Comparison of ENCODE assay signal across 21 cellular contexts in the genomic region with DNA sequence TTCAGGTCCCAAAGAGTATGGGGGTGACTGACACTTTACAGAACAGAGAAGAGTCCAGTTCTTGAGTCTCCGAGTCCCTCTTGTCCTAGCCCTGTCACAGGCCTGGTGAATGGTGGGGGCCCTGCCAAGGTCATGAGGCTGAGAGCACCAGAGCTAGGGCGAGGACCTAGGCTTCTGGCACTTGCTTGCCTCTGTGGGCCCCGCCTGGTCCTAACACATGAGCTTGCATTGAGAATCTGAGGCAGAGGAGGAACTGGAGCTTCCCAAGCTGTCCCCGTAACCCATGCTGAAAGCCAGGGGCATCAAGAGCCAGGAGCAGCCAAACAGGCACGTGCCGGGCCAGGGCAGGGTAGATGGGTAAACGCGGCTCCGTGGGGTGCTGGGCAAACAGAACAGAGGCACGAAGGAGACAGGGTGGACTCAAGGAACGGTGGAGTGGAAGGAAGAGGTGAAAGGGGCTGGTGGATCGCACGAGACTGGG. TPM values are rescaled to one million over a fixed set of nuclear protein-coding genes. Genes with fewer than 3 reads are reported as not detected.
DNase-seq lines count a peak whose midpoint lies in the region; ATAC-seq and TF ChIP-seq lines count a peak whose summit lies in the region.
"Had no signal": no experiment of that assay in that cellular context is flagged by ENCODE, and none has a peak within 500 bp of the region (broad histone marks: within the 10 kb centered on the region; RNA-seq: fewer than 3 reads in every experiment).

No MANE protein-coding gene starts in this region.

- no peak for TF ChIP-seq CTCF in HEK293 (tag by site-specific recombination; IDR thresholded peaks at IDR 0.05)
- TF ChIP-seq CTCF in chondrocyte (IDR thresholded peaks at IDR 0.05): no peak
- no peak for TF ChIP-seq CTCF in osteoblast (IDR thresholded peaks at IDR 0.05; ENCODE audit: extremely low read depth, low read depth, low read length)
- no peak for TF ChIP-seq CTCF in A673 (conservative IDR thresholded peaks at IDR 0.05; ENCODE audit: low read depth, low read length)

- H3K27me3 Mint-ChIP-seq in activated T-cell treated with anti-CD3 and anti-CD28 coated beads, Interleukin-2, amount 50 U/mL, for 24 hours: no peaks in the 10 kb centered on the region
- no peaks in the 10 kb centered on the region for H3K27me3 Mint-ChIP-seq in chondrocyte (ENCODE audit: low read depth)
- H3K27me3 Mint-ChIP-seq: CD8-positive, alpha-beta memory T cell had no signal

- peak overlapping the region; percentile 90 for H3K27ac Mint-ChIP-seq in activated T-cell treated with anti-CD3 and anti-CD28 coated beads, Interleukin-2, amount 50 U/mL, for 24 hours
- H3K27ac Mint-ChIP-seq in chondrocyte (ENCODE audit: unreplicated experiment): peak overlapping the region; percentile 37
- H3K27ac Mint-ChIP-seq: activated T-helper 1 cell treated with anti-CD3 and anti-CD28 coated beads, Interleukin-12 subunit alpha, Interleukin-12 subunit beta, Interleukin-2, Interleukin-4 antibody, amounts not matched to agents 30 ng/mL and 10 ng/mL and 1 ng/mL, durations not matched to agents 14 hours and 24 hours and 36 hours; nephron progenitor cell had no signal

- no peak overlapping the region for H3K4me2 ChIP-seq in osteoblast (ENCODE audit: insufficient read depth, low read length)
- H3K4me2 ChIP-seq: KMS-11 had no signal

- H3K27ac ChIP-seq in HEK293 (ENCODE audit: extremely low read depth, low read depth, low read length): no peak overlapping the region
- no peak overlapping the region for H3K27ac ChIP-seq in osteoblast (ENCODE audit: low read depth, low read length)
- H3K27ac ChIP-seq in A673 (ENCODE audit: low read depth, low read length, poor library complexity, severe bottlenecking): no peak overlapping the region
- H3K27ac ChIP-seq: KMS-11, SK-N-MC had no signal

- H2AFZ ChIP-seq in osteoblast (ENCODE audit: low read length): no peak overlapping the region

- no TSS peak for BruUV-seq in A673 (replicated peaks; lab: Mats Ljungman, UMichigan)

- H3K4me3 Mint-ChIP-seq in activated T-cell treated with anti-CD3 and anti-CD28 coated beads, Interleukin-2, amount 50 U/mL, for 24 hours: no peak overlapping the region
- H3K4me3 Mint-ChIP-seq in chondrocyte (ENCODE audit: unreplicated experiment): no peak overlapping the region
- H3K4me3 Mint-ChIP-seq: activated T-helper 1 cell treated with anti-CD3 and anti-CD28 coated beads, Interleukin-12 subunit alpha, Interleukin-12 subunit beta, Interleukin-2, Interleukin-4 antibody, amounts not matched to agents 30 ng/mL and 10 ng/mL and 1 ng/mL, durations not matched to agents 14 hours and 24 hours and 36 hours; CD8-positive, alpha-beta memory T cell; nephron progenitor cell had no signal

- CTCF ChIA-PET in HEK293 (lab: Yijun Ruan, JAX) (interaction anchor here (2.0 kb wide), 1 partner anchor 11 kb away, joined by 9 read pairs; no protein-coding TSS in a partner anchor), A673 (lab: Charles Lee) (no interaction called here)

- H3K4me1 ChIP-seq in HEK293 (ENCODE audit: control insufficient read depth, insufficient read depth, low read length): no peaks in the 10 kb centered on the region
- H3K4me1 ChIP-seq in osteoblast (ENCODE audit: insufficient read depth, low read length): peaks cover 21% of the 10 kb centered on the region
- no peaks in the 10 kb centered on the region for H3K4me1 ChIP-seq in A673 (ENCODE audit: insufficient read depth, low read length, poor library complexity, severe bottlenecking)

- ATAC-seq in HG03045 (IDR thresholded peaks at IDR 0.05; ENCODE audit: unreplicated experiment) (no peak), HG02970 (IDR thresholded peaks at IDR 0.05; ENCODE audit: low FRiP score, unreplicated experiment) (no peak)

- H3K4me1 Mint-ChIP-seq in activated T-cell treated with anti-CD3 and anti-CD28 coated beads, Interleukin-2, amount 50 U/mL, for 24 hours (ENCODE audit: low read depth): peaks cover 16% of the 10 kb centered on the region
- peaks cover 21% of the 10 kb centered on the region for H3K4me1 Mint-ChIP-seq in chondrocyte (ENCODE audit: low read depth)

- DNase-seq in activated T-cell treated with anti-CD3 and anti-CD28 coated beads, Interleukin-2, amount 50 U/mL, for 24 hours: no peak
- DNase-seq in activated T-cell treated with anti-CD3 and anti-CD28 coated beads, Interleukin-2, amount 50 U/mL, for 1 hour: no peak
- DNase-seq in chondrocyte (ENCODE audit: low spot score) (no peak), osteoblast (ENCODE audit: insufficient read length, low spot score, missing footprints) (peak; percentile 79), A673 (ENCODE audit: low spot score) (no peak)
- DNase-seq: activated CD4-positive, alpha-beta T cell treated with anti-CD3 and anti-CD28 coated beads, Interleukin-2, amount 50 U/mL, for 4 hours; CD8-positive, alpha-beta memory T cell; DMS79 treated with DMSO at 0.1 percent for 48 hours; erythroblast; glutamatergic neuron; mesendoderm; NCI-H1092 treated with DMSO at 0.1 percent for 48 hours; NCI-H2107; nephron progenitor cell; OCI-M1 had no signal

- no peaks in the 10 kb centered on the region for H3K27me3 ChIP-seq in osteoblast (ENCODE audit: insufficient read depth, low read length)
- H3K27me3 ChIP-seq in A673 (replicated peaks; ENCODE audit: insufficient read depth, low read depth, low read length, poor library complexity): no peaks in the 10 kb centered on the region

- intact Hi-C loops in A673 (cut with micrococcal nuclease; ENCODE audit: unreplicated experiment): no loop called here

- H3K79me2 ChIP-seq in osteoblast (ENCODE audit: insufficient read depth, low read length): peaks cover 25% of the 10 kb centered on the region

- peaks cover under 1% of the 10 kb centered on the region for H4K20me1 ChIP-seq in osteoblast (ENCODE audit: insufficient read depth, low read length)

- H3K36me3 ChIP-seq in HEK293 (ENCODE audit: control insufficient read depth in 2 of 2, insufficient read depth in 1 of 2, low read length in 2 of 2): peaks cover 0 to 26% of the 10 kb centered on the region in 2 experiments; a peak in 2 of 3 replicates
- H3K36me3 ChIP-seq in osteoblast (ENCODE audit: insufficient read depth, low read length): peaks cover 45% of the 10 kb centered on the region
- no peaks in the 10 kb centered on the region for H3K36me3 ChIP-seq in A673 (ENCODE audit: insufficient read depth, low read length, poor library complexity, severe bottlenecking)

- no peaks in the 10 kb centered on the region for H3K9me3 ChIP-seq in HEK293 (ENCODE audit: control insufficient read depth, insufficient read depth, low read depth, low read length)
- no peaks in the 10 kb centered on the region for H3K9me3 ChIP-seq in osteoblast (ENCODE audit: low read depth, low read length)
- no peaks in the 10 kb centered on the region for H3K9me3 ChIP-seq in A673 (ENCODE audit: low read depth, low read length, poor library complexity, severe bottlenecking)

- peaks cover 96% of the 10 kb centered on the region for H3K36me3 Mint-ChIP-seq in activated T-cell treated with anti-CD3 and anti-CD28 coated beads, Interleukin-2, amount 50 U/mL, for 24 hours (ENCODE audit: low read depth)
- peaks cover 26% of the 10 kb centered on the region for H3K36me3 Mint-ChIP-seq in chondrocyte (ENCODE audit: low read depth)

- H3K9me3 Mint-ChIP-seq in activated T-cell treated with anti-CD3 and anti-CD28 coated beads, Interleukin-2, amount 50 U/mL, for 24 hours: no peaks in the 10 kb centered on the region
- no peaks in the 10 kb centered on the region for H3K9me3 Mint-ChIP-seq in chondrocyte (ENCODE audit: low read depth)
- H3K9me3 Mint-ChIP-seq: activated T-helper 1 cell treated with anti-CD3 and anti-CD28 coated beads, Interleukin-12 subunit alpha, Interleukin-12 subunit beta, Interleukin-2, Interleukin-4 antibody, amounts not matched to agents 30 ng/mL and 10 ng/mL and 1 ng/mL, durations not matched to agents 14 hours and 24 hours and 36 hours; CD8-positive, alpha-beta memory T cell; nephron progenitor cell had no signal

- H3K4me3 ChIP-seq in HEK293 (ENCODE audit: low read depth, low read length) (no peak overlapping the region), osteoblast (ENCODE audit: insufficient read depth, low read length) (no peak overlapping the region), A673 (ENCODE audit: low read depth, low read length, poor library complexity, severe bottlenecking) (no peak overlapping the region)
- H3K4me3 ChIP-seq: SK-N-MC had no signal

- POLR2A ChIA-PET in HEK293 (lab: Yijun Ruan, JAX): no interaction called here
- POLR2A ChIA-PET in A673 (lab: Charles Lee; ENCODE audit: low non-redundant PET): no interaction called here

TF ChIP-seq in HEK293, 187 proteins besides CTCF, POLR2A, EP300 and RAD21 (continues in another document):
- TF ChIP-seq ZNF214 (tag by site-specific recombination; IDR thresholded peaks at IDR 0.05; ENCODE audit: borderline replicate concordance): no peak
- TF ChIP-seq, protein P1, sequence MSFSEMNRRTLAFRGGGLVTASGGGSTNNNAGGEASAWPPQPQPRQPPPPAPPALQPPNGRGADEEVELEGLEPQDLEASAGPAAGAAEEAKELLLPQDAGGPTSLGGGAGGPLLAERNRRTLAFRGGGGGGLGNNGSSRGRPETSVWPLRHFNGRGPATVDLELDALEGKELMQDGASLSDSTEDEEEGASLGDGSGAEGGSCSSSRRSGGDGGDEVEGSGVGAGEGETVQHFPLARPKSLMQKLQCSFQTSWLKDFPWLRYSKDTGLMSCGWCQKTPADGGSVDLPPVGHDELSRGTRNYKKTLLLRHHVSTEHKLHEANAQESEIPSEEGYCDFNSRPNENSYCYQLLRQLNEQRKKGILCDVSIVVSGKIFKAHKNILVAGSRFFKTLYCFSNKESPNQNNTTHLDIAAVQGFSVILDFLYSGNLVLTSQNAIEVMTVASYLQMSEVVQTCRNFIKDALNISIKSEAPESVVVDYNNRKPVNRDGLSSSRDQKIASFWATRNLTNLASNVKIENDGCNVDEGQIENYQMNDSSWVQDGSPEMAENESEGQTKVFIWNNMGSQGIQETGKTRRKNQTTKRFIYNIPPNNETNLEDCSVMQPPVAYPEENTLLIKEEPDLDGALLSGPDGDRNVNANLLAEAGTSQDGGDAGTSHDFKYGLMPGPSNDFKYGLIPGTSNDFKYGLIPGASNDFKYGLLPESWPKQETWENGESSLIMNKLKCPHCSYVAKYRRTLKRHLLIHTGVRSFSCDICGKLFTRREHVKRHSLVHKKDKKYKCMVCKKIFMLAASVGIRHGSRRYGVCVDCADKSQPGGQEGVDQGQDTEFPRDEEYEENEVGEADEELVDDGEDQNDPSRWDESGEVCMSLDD (tag by site-specific recombination; IDR thresholded peaks at IDR 0.05): no peak

RNA-seq across cellular contexts. Expression of a gene that starts 41.3 kb away (rescaled TPM):
- 16.3 to 17.6 TPM (median 16.8 TPM) in 3 replicates for total RNA-seq in chondrocyte
- total RNA-seq in osteoblast: 22.7 and 26.8 TPM in 2 replicates
- total RNA-seq in A673 (2021): 15.8 and 18.4 TPM in 2 replicates
